8 cellular contexts compared by ENCODE assay signal in genomic region chr6:122308074-122308473, GRCh38.
"Had no signal": no experiment of that assay in that cellular context is flagged by ENCODE, and none has a peak within 500 bp of the region (broad histone marks: within the 10 kb centered on the region; RNA-seq: fewer than 3 reads in every experiment).

No MANE protein-coding gene starts in this region.

- DNase-seq: GDM1, GF-D8 had no signal

- H3K4me3 ChIP-seq: GM12878 had no signal

- ATAC-seq: GM12878 had no signal

- FAIRE-seq: G401.6, GM12878, GM12891, GM12892, GM18507, GM19239 had no signal
